ENCODE assay signal across 9 cellular contexts in the genomic region with DNA sequence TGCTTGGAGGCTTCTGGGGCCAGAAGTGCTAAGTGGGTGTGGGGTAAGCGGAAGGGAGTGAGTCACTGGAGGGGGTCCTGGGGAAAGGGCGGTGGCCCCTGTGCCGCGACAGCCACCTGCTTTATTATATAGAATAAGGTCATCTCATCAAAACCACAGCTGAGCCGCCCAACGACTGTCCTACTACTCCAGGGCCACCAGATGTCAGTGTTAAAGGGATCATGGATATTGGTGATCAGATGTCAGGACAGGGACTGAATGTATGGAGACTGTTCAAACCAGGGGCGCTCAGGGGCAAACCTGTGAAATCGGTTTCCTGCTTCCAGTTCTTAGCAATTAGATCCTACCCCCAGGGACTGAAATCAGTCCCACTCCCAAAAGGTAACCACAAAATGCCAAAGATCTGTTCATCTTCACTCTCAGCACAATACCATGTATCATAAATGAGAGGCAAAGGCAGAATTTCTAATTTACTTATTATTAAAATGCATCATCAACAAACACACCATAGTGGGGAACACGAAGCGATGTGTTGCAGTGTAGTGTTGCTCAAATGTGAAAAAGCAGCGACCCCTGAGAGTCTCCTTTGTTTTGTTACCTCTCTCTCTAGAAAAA. TPM values are rescaled to one million over a fixed set of nuclear protein-coding genes. Genes with fewer than 3 reads are reported as not detected.
A peak's percentile ranks its signal among the peaks of the same experiment; 100 is the strongest.
DNase-seq lines count a peak whose midpoint lies in the region; ATAC-seq and TF ChIP-seq lines count a peak whose summit lies in the region.
"Had no signal": no experiment of that assay in that cellular context is flagged by ENCODE, and none has a peak within 500 bp of the region (broad histone marks: within the 10 kb centered on the region; RNA-seq: fewer than 3 reads in every experiment).

No MANE protein-coding gene starts in this region.

- H3K27me3 ChIP-seq in left lung, result no peaks in the 10 kb centered on the region

- no peaks in the 10 kb centered on the region for H3K36me3 ChIP-seq in left lung

- no peak overlapping the region for H3K27ac ChIP-seq in C4-2B
- H3K27ac ChIP-seq in left lung, result no peak overlapping the region
- H3K27ac ChIP-seq: KMS-11 had no signal

- no peak overlapping the region for H3K4me3 ChIP-seq in astrocyte of the spinal cord (ENCODE audit: low read depth, low read length)
- no peak overlapping the region for H3K4me3 ChIP-seq in left lung

- no peaks in the 10 kb centered on the region for H3K9me3 ChIP-seq in left lung

- in situ Hi-C loops in astrocyte of the spinal cord (cut with HindIII; ENCODE audit: low sequenced_read_pairs), result no loop called here

- intact Hi-C loops in left lung (cut with DNase I), result loop anchor here in 1 of 2 donors (10.0 kb wide), 1 partner anchor 192 kb away; no protein-coding TSS in a partner anchor

- peak; percentile 79 for ATAC-seq in GM19351 (IDR thresholded peaks at IDR 0.05; ENCODE audit: unreplicated experiment)
- peak; percentile 72 for ATAC-seq in left lung
- ATAC-seq in HG02840 (IDR thresholded peaks at IDR 0.05; ENCODE audit: low FRiP score, unreplicated experiment), result no peak
- no peak for ATAC-seq in GM18519 (IDR thresholded peaks at IDR 0.05; ENCODE audit: low FRiP score, unreplicated experiment)
- no peak for ATAC-seq in GM21576 (IDR thresholded peaks at IDR 0.05; ENCODE audit: unreplicated experiment)

- H3K4me1 ChIP-seq in left lung, result no peaks in the 10 kb centered on the region

- DNase-seq in NCI-H510A treated with DMSO at 0.1 percent for 48 hours (lab: John Stamatoyannopoulos, UW), result peak; percentile 43
- DNase-seq in astrocyte of the spinal cord (ENCODE audit: low read depth, low spot score), result no peak
- DNase-seq in left lung, result no peak

- TF ChIP-seq CTCF in C4-2B (conservative IDR thresholded peaks at IDR 0.05) (peak; percentile 69), astrocyte of the spinal cord (IDR thresholded peaks at IDR 0.05; ENCODE audit: low read depth, low read length) (peak; percentile 53), left lung (IDR thresholded peaks at IDR 0.05) (peak in 1 of 2 donors; percentile 11)

RNA-seq across cellular contexts. Expression of a gene that starts 24.5 kb away (rescaled TPM):
- 1 to 10 TPM; 2.2 to 7.6 TPM for total RNA-seq in left lung

RNA-seq across cellular contexts. Expression of a gene that starts 38.5 kb away (rescaled TPM):
- total RNA-seq in left lung, result 10 to 100 TPM; 54.6 to 68.7 TPM

Comparison
In these comparisons a context has a peak if more than half of its experiments do, and no peak if none do; other contexts are left out.
1. ATAC-seq: peak in GM19351 (single experiment) and left lung (single experiment); none in HG02840 (single experiment), GM18519 (single experiment) and GM21576 (single experiment).